Comparison of ENCODE assay signal across 23 cellular contexts in the genomic region with DNA sequence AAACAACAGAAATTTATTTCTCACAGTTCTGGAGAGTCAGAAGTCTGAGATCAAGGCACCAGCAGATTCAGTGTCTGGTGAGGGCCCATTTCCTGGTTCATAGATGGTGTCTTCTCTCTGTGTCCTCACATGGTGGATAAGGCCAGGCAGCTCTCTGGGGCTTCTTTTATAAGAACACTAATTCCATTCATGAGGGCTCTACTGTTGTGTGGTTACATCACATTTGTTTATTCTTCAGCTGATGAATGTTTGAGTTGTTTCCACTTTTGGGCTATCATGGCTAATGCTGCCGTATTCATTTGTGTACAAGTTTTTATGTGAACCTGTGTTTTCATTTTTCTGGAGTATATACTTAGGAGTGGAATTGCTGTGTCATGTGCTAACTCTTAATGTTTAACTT. TPM values are rescaled to one million over a fixed set of nuclear protein-coding genes. Genes with fewer than 3 reads are reported as not detected.
DNase-seq lines count a peak whose midpoint lies in the region; ATAC-seq and TF ChIP-seq lines count a peak whose summit lies in the region.
"Had no signal": no experiment of that assay in that cellular context is flagged by ENCODE, and none has a peak within 500 bp of the region (broad histone marks: within the 10 kb centered on the region; RNA-seq: fewer than 3 reads in every experiment).

No MANE protein-coding gene starts in this region.

- H3K4me1 ChIP-seq in HEK293 (ENCODE audit: control insufficient read depth, insufficient read depth, low read length) (peaks cover 5% of the 10 kb centered on the region; the same call in 1 of the 2 replicates), PC-9 (replicated peaks; ENCODE audit: insufficient read depth) (0 out of 2 replicates have a peak, but pooled peaks cover 9% of the 10 kb centered on the region)
- H3K4me1 ChIP-seq: heart left ventricle, testis had no signal

- CTCF ChIA-PET in HEK293 (lab: Yijun Ruan, JAX) (interaction anchor here (0.6 to 0.7 kb wide), 3 partner anchors 9 to 29 kb away, joined by 3 read pairs; no protein-coding TSS in a partner anchor), PC-9 (lab: Charles Lee) (no interaction called here)

- DNase-seq in Ammon's horn (ENCODE audit: low spot score) (peak; percentile 74), PC-9 (no peak), iris pigment epithelial cell (ENCODE audit: low read depth) (peak; percentile 4), RPMI8226 (no peak)
- no peak for DNase-seq in central memory CD4-positive, alpha-beta T cell
- DNase-seq: activated gamma-delta T cell treated with Interleukin-2 at 50 U/mL for 16 hours; CD8-positive, alpha-beta memory T cell; cortex of kidney; GOT3; heart left ventricle; NCI-H146; SHP77 treated with DMSO at 0.1 percent for 48 hours; stimulated activated CD4-positive, alpha-beta T cell treated with anti-CD3 and anti-CD28 coated beads, Interleukin-2, amount 100 ng/mL, for 48 hours; testis had no signal

- BruUV-seq in PC-9 (replicated peaks; lab: Mats Ljungman, UMichigan) = no TSS peak

- no peak overlapping the region for H3K27ac ChIP-seq in HEK293 (ENCODE audit: extremely low read depth, low read depth, low read length)
- no peak overlapping the region for H3K27ac ChIP-seq in PC-9
- H3K27ac ChIP-seq: epithelial cell of prostate, heart left ventricle, testis had no signal

- no peak overlapping the region for H3K4me2 ChIP-seq in PC-9

- no peaks in the 10 kb centered on the region for H4K20me1 ChIP-seq in PC-9 (ENCODE audit: insufficient read depth)

- intact Hi-C loops in PC-9 (cut with micrococcal nuclease; ENCODE audit: unreplicated experiment) = no loop called here

- peak overlapping the region; percentile 55; the same call in 1 of the 2 replicates for H2AFZ ChIP-seq in PC-9

- H3K36me3 ChIP-seq in HEK293 (ENCODE audit: control insufficient read depth in 2 of 2, insufficient read depth in 1 of 2, low read length in 2 of 2) = no peaks in the 10 kb centered on the region
- no peaks in the 10 kb centered on the region for H3K36me3 ChIP-seq in PC-9 (ENCODE audit: low read depth)
- H3K36me3 ChIP-seq: heart left ventricle had no signal

- H3K79me2 ChIP-seq in PC-9 (ENCODE audit: low read depth) = no peaks in the 10 kb centered on the region

- H3K4me3 ChIP-seq in HEK293 (ENCODE audit: low read depth, low read length) = no peak overlapping the region
- H3K4me3 ChIP-seq in PC-9 = no peak overlapping the region
- H3K4me3 ChIP-seq: heart left ventricle, testis had no signal

- no peaks in the 10 kb centered on the region; the same call in 1 of the 2 replicates for H3K9me2 ChIP-seq in PC-9 (ENCODE audit: insufficient read depth)

- TF ChIP-seq CTCF in HEK293 (tag by site-specific recombination; IDR thresholded peaks at IDR 0.05) (no peak), PC-9 (conservative IDR thresholded peaks at IDR 0.05) (no peak)

- ATAC-seq in GM21381 (IDR thresholded peaks at IDR 0.05; ENCODE audit: unreplicated experiment) (no peak), GM19397 (IDR thresholded peaks at IDR 0.05; ENCODE audit: unreplicated experiment) (no peak)
- ATAC-seq: heart left ventricle had no signal

- no peaks in the 10 kb centered on the region for H3K9me3 ChIP-seq in HEK293 (ENCODE audit: control insufficient read depth, insufficient read depth, low read depth, low read length)
- H3K9me3 ChIP-seq in PC-9 (ENCODE audit: insufficient read depth, low read depth) = no peaks in the 10 kb centered on the region
- H3K9me3 ChIP-seq: testis had no signal

- POLR2A ChIA-PET in HEK293 (lab: Yijun Ruan, JAX) = no interaction called here
- POLR2A ChIA-PET in PC-9 (lab: Charles Lee; ENCODE audit: unreplicated experiment) = no interaction called here

- no peaks in the 10 kb centered on the region for H3F3A ChIP-seq in PC-9 (ENCODE audit: insufficient read depth, low read depth)

- no peaks in the 10 kb centered on the region for H3K27me3 ChIP-seq in PC-9 (ENCODE audit: insufficient read depth, low read depth)
- H3K27me3 ChIP-seq: heart left ventricle, testis had no signal

TF ChIP-seq in HEK293, 187 proteins besides CTCF, POLR2A, EP300 and RAD21:
- TF ChIP-seq ZNF140 (tag by site-specific recombination; IDR thresholded peaks at IDR 0.05) (peak; percentile 36; the same call in 1 of the 2 replicates), GFI1B (tag by site-specific recombination; IDR thresholded peaks at IDR 0.05) (no peak)
- TF ChIP-seq, protein P1, sequence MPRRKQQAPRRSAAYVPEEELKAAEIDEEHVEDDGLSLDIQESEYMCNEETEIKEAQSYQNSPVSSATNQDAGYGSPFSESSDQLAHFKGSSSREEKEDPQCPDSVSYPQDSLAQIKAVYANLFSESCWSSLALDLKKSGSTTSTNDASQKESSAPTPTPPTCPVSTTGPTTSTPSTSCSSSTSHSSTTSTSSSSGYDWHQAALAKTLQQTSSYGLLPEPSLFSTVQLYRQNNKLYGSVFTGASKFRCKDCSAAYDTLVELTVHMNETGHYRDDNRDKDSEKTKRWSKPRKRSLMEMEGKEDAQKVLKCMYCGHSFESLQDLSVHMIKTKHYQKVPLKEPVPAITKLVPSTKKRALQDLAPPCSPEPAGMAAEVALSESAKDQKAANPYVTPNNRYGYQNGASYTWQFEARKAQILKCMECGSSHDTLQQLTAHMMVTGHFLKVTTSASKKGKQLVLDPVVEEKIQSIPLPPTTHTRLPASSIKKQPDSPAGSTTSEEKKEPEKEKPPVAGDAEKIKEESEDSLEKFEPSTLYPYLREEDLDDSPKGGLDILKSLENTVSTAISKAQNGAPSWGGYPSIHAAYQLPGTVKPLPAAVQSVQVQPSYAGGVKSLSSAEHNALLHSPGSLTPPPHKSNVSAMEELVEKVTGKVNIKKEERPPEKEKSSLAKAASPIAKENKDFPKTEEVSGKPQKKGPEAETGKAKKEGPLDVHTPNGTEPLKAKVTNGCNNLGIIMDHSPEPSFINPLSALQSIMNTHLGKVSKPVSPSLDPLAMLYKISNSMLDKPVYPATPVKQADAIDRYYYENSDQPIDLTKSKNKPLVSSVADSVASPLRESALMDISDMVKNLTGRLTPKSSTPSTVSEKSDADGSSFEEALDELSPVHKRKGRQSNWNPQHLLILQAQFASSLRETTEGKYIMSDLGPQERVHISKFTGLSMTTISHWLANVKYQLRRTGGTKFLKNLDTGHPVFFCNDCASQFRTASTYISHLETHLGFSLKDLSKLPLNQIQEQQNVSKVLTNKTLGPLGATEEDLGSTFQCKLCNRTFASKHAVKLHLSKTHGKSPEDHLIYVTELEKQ (tag by site-specific recombination; IDR thresholded peaks at IDR 0.05; ENCODE audit: borderline replicate concordance) = no peak

RNA-seq across cellular contexts. Expression of a gene that starts 35.2 kb away (rescaled TPM):
- total RNA-seq in PC-9 (2021) = not detected in 2 replicates
- total RNA-seq: astrocyte; CD8-positive, alpha-beta memory T cell; G401; heart left ventricle; kidney epithelial cell; LHCN-M2; osteocyte had no signal

Comparison
In these comparisons a context has a peak if more than half of its experiments do, and no peak if none do; other contexts are left out.
1. DNase-seq: peak in Ammon's horn (single experiment) and iris pigment epithelial cell (single experiment); none in PC-9 (0 of 2), central memory CD4-positive, alpha-beta T cell (single experiment) and RPMI8226 (single experiment).